ENCODE assay signal across 19 cellular contexts in the genomic region with DNA sequence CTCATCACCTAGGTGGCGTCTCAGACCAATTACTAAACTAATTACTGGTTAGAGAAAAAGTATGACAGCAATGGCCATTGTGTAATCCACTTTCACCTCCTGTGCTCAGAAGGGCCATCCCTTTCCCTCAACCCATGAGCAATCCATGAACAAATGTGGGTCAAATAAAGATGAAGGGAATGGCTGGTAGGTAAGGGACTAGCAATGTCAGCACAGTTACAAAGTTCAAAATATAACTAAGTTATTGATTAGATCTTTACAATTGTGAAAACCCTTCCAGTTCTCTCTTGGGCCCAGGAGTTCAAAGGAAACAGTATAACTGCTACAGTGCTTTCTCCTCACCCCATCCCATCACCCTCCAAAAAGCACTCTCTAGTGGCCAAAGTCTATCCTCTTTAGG.
"Had no signal": no experiment of that assay in that cellular context is flagged by ENCODE, and none has a peak within 500 bp of the region (broad histone marks: within the 10 kb centered on the region; RNA-seq: fewer than 3 reads in every experiment).

No MANE protein-coding gene starts in this region.

- H3K27me3 ChIP-seq: spleen, tibial artery had no signal

- H3K4me3 ChIP-seq: lung, spleen, tibial artery had no signal

- H3K9me3 ChIP-seq: spleen, tibial artery had no signal

- H3K4me1 ChIP-seq: parathyroid adenoma, spleen had no signal

- H3K36me3 ChIP-seq: WERI-Rb-1 had no signal

- H3K9ac ChIP-seq: parathyroid adenoma had no signal

- ATAC-seq: activated naive CD8-positive, alpha-beta T cell treated with anti-CD3 and anti-CD28 coated beads, Interleukin-2, amount 50 U/mL, for 24 hours; left colon had no signal

- H3K27ac ChIP-seq: parathyroid adenoma, spleen, WERI-Rb-1 had no signal

- DNase-seq: activated CD4-positive, alpha-beta T cell treated with anti-CD3 and anti-CD28 coated beads for 1 hour; activated CD8-positive, alpha-beta memory T cell treated with anti-CD3 and anti-CD28 coated beads for 24 hours; activated CD8-positive, alpha-beta memory T cell treated with anti-CD3 and anti-CD28 coated beads, Interleukin-2, amount 50 U/mL, for 48 hours; activated effector memory CD4-positive, alpha-beta T cell treated with Interleukin-2 at 50 U/mL for 16 hours; activated naive CD4-positive, alpha-beta T cell treated with anti-CD3 and anti-CD28 coated beads, Interleukin-2, amount 10 ng/mL, durations not matched to agents 7 days and 5 days; activated naive CD8-positive, alpha-beta T cell treated with anti-CD3 and anti-CD28 coated beads, Interleukin-2, amount 50 U/mL, for 24 hours; activated T-cell treated with anti-CD3 and anti-CD28 coated beads, Interleukin-2, amount 50 U/mL, for 48 hours; anterior cingulate cortex; cerebellar nuclear complex; effector CD8-positive, alpha-beta T cell; hippocampal formation; left colon; spleen; stimulated activated naive B cell treated with anti-CD40 and anti-IgM and Interleukin-4, amounts not matched to agents 10 μg/mL and 1 μg/mL and 100 μg/mL, for 72 hours; T-helper 2 cell; tibial artery; WERI-Rb-1 had no signal
